ENCODE assay signal across 21 cellular contexts in genomic region chr10:1522237-1522636, GRCh38.
DNase-seq lines count a peak whose midpoint lies in the region; ATAC-seq and TF ChIP-seq lines count a peak whose summit lies in the region.
"Had no signal": no experiment of that assay in that cellular context is flagged by ENCODE, and none has a peak within 500 bp of the region (broad histone marks: within the 10 kb centered on the region; RNA-seq: fewer than 3 reads in every experiment).

No MANE protein-coding gene starts in this region.

- intact Hi-C loops in cardiac septum (cut with DNase I) (no loop called here), heart right ventricle (cut with DNase I) (no loop called here)

- H3K9me3 ChIP-seq in heart right ventricle: no peaks in the 10 kb centered on the region
- H3K9me3 ChIP-seq in neural progenitor cell (ENCODE audit: low read depth): no peaks in the 10 kb centered on the region
- H3K9me3 ChIP-seq: MG63 had no signal

- H3K36me3 Mint-ChIP-seq in glutamatergic neuron (ENCODE audit: unreplicated experiment): no peaks in the 10 kb centered on the region
- H3K36me3 Mint-ChIP-seq in neural progenitor cell: no peaks in the 10 kb centered on the region

- no peak overlapping the region for H3K9ac ChIP-seq in neural progenitor cell

- H3K27ac ChIP-seq in heart right ventricle (no peak overlapping the region), neural progenitor cell (no peak overlapping the region)
- H3K27ac ChIP-seq: C4-2B, RWPE1, SK-N-MC had no signal

- H3K4me2 ChIP-seq in neural progenitor cell: no peak overlapping the region

- peaks cover 12% of the 10 kb centered on the region for H3K4me1 Mint-ChIP-seq in glutamatergic neuron (ENCODE audit: low read depth, unreplicated experiment)
- peaks cover 36% of the 10 kb centered on the region for H3K4me1 Mint-ChIP-seq in neural progenitor cell

- H3K4me3 ChIP-seq in heart right ventricle: no peak overlapping the region
- H3K4me3 ChIP-seq in neural progenitor cell: no peak overlapping the region
- H3K4me3 ChIP-seq: K562, MG63, SK-N-MC had no signal

- H3K27ac Mint-ChIP-seq in glutamatergic neuron (ENCODE audit: unreplicated experiment): peak overlapping the region; percentile 5
- peak overlapping the region; percentile 36 for H3K27ac Mint-ChIP-seq in neural progenitor cell
- H3K27ac Mint-ChIP-seq: HFFc6 had no signal

- no peak overlapping the region for H3K4me3 Mint-ChIP-seq in glutamatergic neuron (ENCODE audit: unreplicated experiment)
- no peak overlapping the region for H3K4me3 Mint-ChIP-seq in neural progenitor cell
- H3K4me3 Mint-ChIP-seq: HFFc6 had no signal

- WGBS in heart right ventricle, 2 donors: 63% methylated on average over 4 of the region's 4 CpGs

- DNase-seq in cardiac septum (ENCODE audit: low spot score) (peak; percentile 29), heart right ventricle (no peak), glutamatergic neuron (no peak), neural progenitor cell (ENCODE audit: low spot score) (peak; percentile 16), NCI-H2081 treated with DMSO at 0.1 percent for 48 hours (lab: John Stamatoyannopoulos, UW) (no peak), AML-193 (lab: John Stamatoyannopoulos, UW) (no peak)
- DNase-seq in stimulated activated CD4-positive, alpha-beta T cell treated with anti-CD3 and anti-CD28 coated beads, Interleukin-2, amount 100 ng/mL, for 24 hours: no peak
- DNase-seq: 8988T, H7, HFFc6, MG63, NCI-H1417 treated with DMSO at 0.1 percent for 48 hours, NCI-H187, NCI-H2107, SHP77 treated with DMSO at 0.1 percent for 48 hours had no signal

- H2AFZ ChIP-seq in neural progenitor cell (replicated peaks): peak overlapping the region; percentile 34

- no peak for TF ChIP-seq CTCF in heart right ventricle (IDR thresholded peaks at IDR 0.05)
- TF ChIP-seq CTCF in glutamatergic neuron (IDR thresholded peaks at IDR 0.05; ENCODE audit: partially characterized antibody, unreplicated experiment): no peak
- TF ChIP-seq CTCF in neural progenitor cell (IDR thresholded peaks at IDR 0.05): no peak

- H3K27me3 Mint-ChIP-seq in glutamatergic neuron (ENCODE audit: unreplicated experiment): peaks cover 3% of the 10 kb centered on the region
- peaks cover 7% of the 10 kb centered on the region for H3K27me3 Mint-ChIP-seq in neural progenitor cell (ENCODE audit: insufficient read depth, low read depth)

- H3K79me2 ChIP-seq in neural progenitor cell (ENCODE audit: low read depth): no peaks in the 10 kb centered on the region

- H3K9me3 Mint-ChIP-seq in glutamatergic neuron (ENCODE audit: unreplicated experiment) (peaks cover 1% of the 10 kb centered on the region), neural progenitor cell (peaks cover 2% of the 10 kb centered on the region)

- H3F3A ChIP-seq in neural progenitor cell (ENCODE audit: low read depth): no peaks in the 10 kb centered on the region

- H3K36me3 ChIP-seq in heart right ventricle (no peaks in the 10 kb centered on the region), neural progenitor cell (no peaks in the 10 kb centered on the region)
- H3K36me3 ChIP-seq: MG63 had no signal

- no peaks in the 10 kb centered on the region for H3K4me1 ChIP-seq in heart right ventricle
- H3K4me1 ChIP-seq in neural progenitor cell: peaks cover 19% of the 10 kb centered on the region

- ATAC-seq in heart right ventricle (no peak), HG03025 (IDR thresholded peaks at IDR 0.05; ENCODE audit: low FRiP score, unreplicated experiment) (no peak)
- ATAC-seq: HepG2, K562 had no signal

- no peaks in the 10 kb centered on the region for H4K20me1 ChIP-seq in neural progenitor cell (ENCODE audit: low read depth)

- peaks cover 0 to 17% (median 3%) of the 10 kb centered on the region in 7 donors for H3K27me3 ChIP-seq in heart right ventricle
- no peaks in the 10 kb centered on the region for H3K27me3 ChIP-seq in neural progenitor cell

Comparison
In these comparisons a context has a peak if more than half of its experiments do, and no peak if none do; other contexts are left out.
1. DNase-seq: peak in cardiac septum (single experiment) and neural progenitor cell (single experiment); none in heart right ventricle (0 of 2), glutamatergic neuron (single experiment), NCI-H2081 treated with DMSO at 0.1 percent for 48 hours (single experiment), stimulated activated CD4-positive, alpha-beta T cell treated with anti-CD3 and anti-CD28 coated beads, Interleukin-2, amount 100 ng/mL, for 24 hours (0 of 2) and AML-193 (0 of 2).